Comparison of ENCODE assay signal across 8 cellular contexts in the genomic region with DNA sequence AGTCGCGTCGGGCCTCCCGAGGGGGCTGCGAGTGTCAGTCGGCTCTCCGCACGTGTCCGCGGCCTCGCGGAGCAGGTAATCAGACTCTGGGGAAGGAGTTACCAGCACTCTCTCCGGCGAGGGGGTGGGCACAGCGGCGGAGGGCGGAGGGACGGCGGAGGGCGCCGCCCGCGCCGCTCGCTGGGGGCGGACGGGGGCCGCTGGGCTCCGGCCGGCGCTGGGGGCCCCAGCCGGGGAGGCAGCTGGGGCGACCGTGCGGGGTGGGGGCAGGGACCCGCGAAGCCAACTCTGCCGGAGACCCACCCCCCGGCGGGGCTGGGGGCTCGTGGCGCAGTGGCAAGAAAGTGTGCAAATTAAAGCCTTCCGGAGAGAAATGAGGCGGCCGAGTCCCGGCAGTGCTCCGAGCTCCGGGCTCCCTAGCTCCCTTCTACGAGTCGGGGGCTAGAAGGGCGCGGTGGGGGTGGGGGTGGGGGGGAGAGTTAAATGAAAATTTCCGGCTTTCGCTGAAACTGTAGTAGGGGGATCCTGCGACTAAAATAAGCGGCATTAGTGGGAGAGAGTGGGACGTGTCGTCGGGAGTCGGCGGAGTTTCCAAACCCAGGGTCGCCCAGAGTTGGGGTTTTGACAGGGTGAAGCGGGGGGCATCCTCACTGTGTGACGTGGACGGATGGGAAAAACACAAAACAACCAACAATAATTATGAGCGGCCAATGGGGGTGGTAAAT. TPM values are rescaled to one million over a fixed set of nuclear protein-coding genes. Genes with fewer than 3 reads are reported as not detected.
DNase-seq lines count a peak whose midpoint lies in the region; ATAC-seq and TF ChIP-seq lines count a peak whose summit lies in the region.

A gene (minus strand): TSS at position 85 of the 725 bp plus-strand sequence. CDS start 3,250 bp downstream, outside the sequence.

- TF ChIP-seq CTCF in OCI-LY7 (conservative IDR thresholded peaks at IDR 0.05; ENCODE audit: low read length) (no peak), fibroblast of mammary gland (conservative IDR thresholded peaks at IDR 0.05; ENCODE audit: control insufficient read depth, insufficient read depth, low read depth, low read length) (no peak), neural crest cell (conservative IDR thresholded peaks at IDR 0.05) (no peak), thoracic aorta (IDR thresholded peaks at IDR 0.05) (no peak)

- peaks cover 12% of the 10 kb centered on the region for H3K79me2 ChIP-seq in OCI-LY7 (ENCODE audit: insufficient read depth, low read depth, low read length)

- H3K36me3 ChIP-seq in OCI-LY7 (ENCODE audit: insufficient read depth, low read length) (no peaks in the 10 kb centered on the region), thoracic aorta (no peaks in the 10 kb centered on the region)

- intact Hi-C loops in OCI-LY7 (cut with micrococcal nuclease; ENCODE audit: unreplicated experiment) = loop anchor here (10.0 kb wide), 4 partner anchors 218 to 892 kb away; a partner anchor contains a TSS

- DNase-seq in OCI-LY7 (ENCODE audit: low spot score) (peak; percentile 58), fibroblast of mammary gland (ENCODE audit: low read depth) (peak; percentile 42), neural crest cell (ENCODE audit: low read depth, low spot score) (peak; percentile 47), thoracic aorta (ENCODE audit: low spot score) (no peak)
- peak; percentile 78 to 82 for DNase-seq in activated T-cell treated with anti-CD3 and anti-CD28 coated beads, Interleukin-2, amount 50 U/mL, for 48 hours

- ATAC-seq in HG03025 (IDR thresholded peaks at IDR 0.05; ENCODE audit: low FRiP score, unreplicated experiment) = peak; percentile 34
- no peak for ATAC-seq in thoracic aorta (ENCODE audit: insufficient number of reproducible peaks, low FRiP score, low read depth)
- ATAC-seq in GM18873 (IDR thresholded peaks at IDR 0.05; ENCODE audit: low FRiP score, unreplicated experiment) = no peak

- no TSS peak for BruUV-seq in OCI-LY7 (replicated peaks; lab: Mats Ljungman, UMichigan)

- CTCF ChIA-PET in OCI-LY7 (lab: Charles Lee; ENCODE audit: unreplicated experiment) = interaction anchor here (0.6 kb wide), 1 partner anchor 308 kb away, joined by 6 read pairs; no protein-coding TSS in a partner anchor

- H3K9me2 ChIP-seq in OCI-LY7 (ENCODE audit: insufficient read depth, low read length) = no peaks in the 10 kb centered on the region

- H3K27ac ChIP-seq in OCI-LY7 (ENCODE audit: low read depth, low read length, poor library complexity, severe bottlenecking) = no peak within 1 kb of the TSS
- peak within 1 kb of the TSS; percentile 35 to 75 for H3K27ac ChIP-seq in thoracic aorta

- peaks cover 49% of the 10 kb centered on the region for H3K27me3 Mint-ChIP-seq in neural crest cell (ENCODE audit: low read depth)

- no peaks in the 10 kb centered on the region for H4K20me1 ChIP-seq in OCI-LY7 (ENCODE audit: insufficient read depth, low read length)

- H3K27ac Mint-ChIP-seq in neural crest cell (ENCODE audit: unreplicated experiment) = peak within 1 kb of the TSS; percentile 78

- no peaks in the 10 kb centered on the region for H3K9me3 Mint-ChIP-seq in neural crest cell

- H3K4me1 ChIP-seq in OCI-LY7 (ENCODE audit: insufficient read depth, low read length, poor library complexity, severe bottlenecking) (peaks cover 7% of the 10 kb centered on the region), thoracic aorta (ENCODE audit: control insufficient read depth in 1 of 2, low read depth in 2 of 2) (peaks cover 3 to 10% of the 10 kb centered on the region in 2 donors)

- TF ChIP-seq POLR2A in GM18526 (IDR thresholded peaks at IDR 0.05; ENCODE audit: extremely low read depth, insufficient read length) = peak; percentile 70

- POLR2A ChIA-PET in OCI-LY7 (lab: Charles Lee) = interaction anchor here (0.5 to 1.2 kb wide), 6 partner anchors 16 to 369 kb away, joined by 3 to 4 read pairs (median 3); a partner anchor contains a TSS

- H3K4me2 ChIP-seq in OCI-LY7 (ENCODE audit: low read length) = peak within 1 kb of the TSS; percentile 95

- peak within 1 kb of the TSS; percentile 77 for H3K4me3 ChIP-seq in OCI-LY7 (ENCODE audit: low read depth, low read length, poor library complexity, severe bottlenecking)
- H3K4me3 ChIP-seq in fibroblast of mammary gland (ENCODE audit: control insufficient read depth, low read depth, low read length) = peak within 1 kb of the TSS; percentile 87
- H3K4me3 ChIP-seq in thoracic aorta = peak within 1 kb of the TSS; percentile 91

- H2AFZ ChIP-seq in OCI-LY7 (ENCODE audit: low read length) = peak within 1 kb of the TSS; percentile 57

- H3K4me3 Mint-ChIP-seq in neural crest cell = peak within 1 kb of the TSS; percentile 95

- peaks cover 34% of the 10 kb centered on the region for H3K4me1 Mint-ChIP-seq in neural crest cell

- no peaks in the 10 kb centered on the region for H3K36me3 Mint-ChIP-seq in neural crest cell (ENCODE audit: low read depth)

- H3K27me3 ChIP-seq in thoracic aorta (replicated peaks; ENCODE audit: insufficient read depth) = no peaks in the 10 kb centered on the region

- H3K9me3 ChIP-seq in OCI-LY7 (ENCODE audit: low read length) (no peaks in the 10 kb centered on the region), thoracic aorta (no peaks in the 10 kb centered on the region)

RNA-seq across cellular contexts. Expression of the gene that starts here (rescaled TPM):
- total RNA-seq in OCI-LY7 (2014; rRNA removed; shearing (Covaris generic)) = 43.6 and 44.1 TPM in 2 replicates
- 35.5 and 45.4 TPM in 2 replicates for total RNA-seq in OCI-LY7 (2022)
- total RNA-seq in neural crest cell = 40.0 and 42.9 TPM in 2 replicates
- total RNA-seq in thoracic aorta = 10 to 100 TPM; 25.5 to 31.8 TPM
